Comparison of ENCODE assay signal across 10 cellular contexts in the genomic region with DNA sequence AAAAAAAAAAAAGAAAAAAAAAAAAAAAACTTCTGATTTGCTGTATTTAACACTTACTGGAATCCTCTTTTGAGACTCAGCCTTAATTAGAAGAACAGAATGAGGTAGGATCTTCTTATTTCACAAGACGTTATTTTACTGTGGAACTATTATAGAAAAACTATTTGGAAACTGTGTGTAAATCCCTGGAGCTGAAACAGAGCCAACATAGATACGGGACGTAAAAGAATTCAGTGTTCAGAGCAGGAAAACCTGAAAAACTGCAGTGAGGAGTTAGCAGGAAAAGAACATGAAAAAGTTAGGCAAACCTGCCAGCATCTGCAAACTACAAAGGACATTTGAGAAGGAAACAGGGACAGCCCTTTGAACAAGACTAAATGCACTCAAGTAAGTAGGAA. TPM values are rescaled to one million over a fixed set of nuclear protein-coding genes. Genes with fewer than 3 reads are reported as not detected.
A peak's percentile ranks its signal among the peaks of the same experiment; 100 is the strongest.
DNase-seq lines count a peak whose midpoint lies in the region; ATAC-seq and TF ChIP-seq lines count a peak whose summit lies in the region.
"Had no signal": no experiment of that assay in that cellular context is flagged by ENCODE, and none has a peak within 500 bp of the region (broad histone marks: within the 10 kb centered on the region; RNA-seq: fewer than 3 reads in every experiment).

No MANE protein-coding gene starts in this region.

- peaks cover 58% of the 10 kb centered on the region for H3K4me1 Mint-ChIP-seq in activated CD8-positive, alpha-beta T cell treated with anti-CD3 and anti-CD28 coated beads, Interleukin-2, amount 10 ng/mL, durations not matched to agents 7 days and 5 days (ENCODE audit: low read depth)

- peak overlapping the region; percentile 86 for H3K27ac Mint-ChIP-seq in activated CD8-positive, alpha-beta T cell treated with anti-CD3 and anti-CD28 coated beads, Interleukin-2, amount 10 ng/mL, durations not matched to agents 7 days and 5 days

- peak; percentile 13 for DNase-seq in DMS 273 (lab: John Stamatoyannopoulos, UW; ENCODE audit: unreplicated experiment)
- DNase-seq in DMS 273 treated with DMSO at 0.1 percent for 48 hours (lab: John Stamatoyannopoulos, UW), result no peak
- DNase-seq in activated CD8-positive, alpha-beta T cell treated with anti-CD3 and anti-CD28 coated beads, Interleukin-2, amount 10 ng/mL, durations not matched to agents 7 days and 5 days, result no peak
- DNase-seq in foreskin keratinocyte, result peak in 1 of 2 donors; percentile 28
- no peak for DNase-seq in spleen
- DNase-seq in T1000 (lab: John Stamatoyannopoulos, UW), result no peak
- DNase-seq in stimulated activated CD8-positive, alpha-beta memory T cell treated with anti-CD3 and anti-CD28 coated beads, Interleukin-4, amount 100 ng/mL, for 48 hours, result no peak
- no peak for DNase-seq in NOMO-1 (lab: John Stamatoyannopoulos, UW; ENCODE audit: unreplicated experiment in 2 of 2)
- DNase-seq: activated CD4-positive, CD25-positive, alpha-beta regulatory T cell treated with anti-CD3 and anti-CD28 coated beads, Interleukin-2, amount 50 U/mL, for 72 hours had no signal

- TF ChIP-seq CTCF in foreskin keratinocyte (conservative IDR thresholded peaks at IDR 0.05) (no peak), spleen (IDR thresholded peaks at IDR 0.05 in 8 of 11, conservative IDR thresholded peaks at IDR 0.05 in 3 of 11) (no peak)

- POLR2A ChIA-PET in activated CD8-positive, alpha-beta T cell treated with anti-CD3 and anti-CD28 coated beads, Interleukin-2, amount 10 ng/mL, durations not matched to agents 7 days and 5 days (lab: Charles Lee), result interaction anchor here (1.2 to 4.5 kb wide), 5 partner anchors 13 to 140 kb away, joined by 5 to 42 read pairs (median 23); no protein-coding TSS in a partner anchor

- no peak for TF ChIP-seq POLR2A in spleen (IDR thresholded peaks at IDR 0.05)

- peak overlapping the region; percentile 88 for H3K4me3 Mint-ChIP-seq in activated CD8-positive, alpha-beta T cell treated with anti-CD3 and anti-CD28 coated beads, Interleukin-2, amount 10 ng/mL, durations not matched to agents 7 days and 5 days

- WGBS in spleen, 5 donors, result 43 to 71% (median 64%) methylated on average over 3 of the region's 3 CpGs

- no peaks in the 10 kb centered on the region for H3K9me3 ChIP-seq in spleen
- H3K9me3 ChIP-seq: thoracic aorta had no signal

- H3K4me1 ChIP-seq in foreskin keratinocyte (peaks cover 19% of the 10 kb centered on the region), spleen (peaks cover 9 to 61% (median 31%) of the 10 kb centered on the region in 6 donors)

- no peaks in the 10 kb centered on the region for H3K27me3 Mint-ChIP-seq in activated CD8-positive, alpha-beta T cell treated with anti-CD3 and anti-CD28 coated beads, Interleukin-2, amount 10 ng/mL, durations not matched to agents 7 days and 5 days (ENCODE audit: low read depth)

- no peaks in the 10 kb centered on the region for H3K36me3 ChIP-seq in spleen
- H3K36me3 ChIP-seq: thoracic aorta had no signal

- no peaks in the 10 kb centered on the region for H3K27me3 ChIP-seq in foreskin keratinocyte
- no peaks in the 10 kb centered on the region for H3K27me3 ChIP-seq in spleen (replicated peaks in 1 of 7)

- H3K9me3 Mint-ChIP-seq in activated CD8-positive, alpha-beta T cell treated with anti-CD3 and anti-CD28 coated beads, Interleukin-2, amount 10 ng/mL, durations not matched to agents 7 days and 5 days (ENCODE audit: insufficient read depth), result no peaks in the 10 kb centered on the region

- intact Hi-C loops in spleen (cut with DNase I; ENCODE audit: low total_unique reads), result no loop called here

- H3K36me3 Mint-ChIP-seq in activated CD8-positive, alpha-beta T cell treated with anti-CD3 and anti-CD28 coated beads, Interleukin-2, amount 10 ng/mL, durations not matched to agents 7 days and 5 days (ENCODE audit: low read depth), result peaks cover 36% of the 10 kb centered on the region

- no peak for ATAC-seq in activated CD8-positive, alpha-beta T cell treated with anti-CD3 and anti-CD28 coated beads, Interleukin-2, amount 10 ng/mL, durations not matched to agents 7 days and 5 days
- no peak for ATAC-seq in foreskin keratinocyte

- CTCF ChIA-PET in activated CD8-positive, alpha-beta T cell treated with anti-CD3 and anti-CD28 coated beads, Interleukin-2, amount 10 ng/mL, durations not matched to agents 7 days and 5 days (lab: Charles Lee), result interaction anchor here (0.6 to 2.2 kb wide), 9 partner anchors 16 to 343 kb away, joined by 3 to 6 read pairs (median 3); no protein-coding TSS in a partner anchor

- H3K27ac ChIP-seq in foreskin keratinocyte, result peak overlapping the region; percentile 90
- H3K27ac ChIP-seq in spleen, result peak overlapping the region in 7 of 8 donors; percentile 87 to 100 (median 100)
- H3K27ac ChIP-seq: thoracic aorta had no signal

- H3K4me3 ChIP-seq in spleen, result no peak overlapping the region
- H3K4me3 ChIP-seq: thoracic aorta had no signal

RNA-seq across cellular contexts. Expression of gene ZNF217, which starts 3.4 kb away (rescaled TPM):
- total RNA-seq in activated CD8-positive, alpha-beta T cell treated with anti-CD3 and anti-CD28 coated beads, Interleukin-2, amount 10 ng/mL, durations not matched to agents 7 days and 5 days, result 100 to 1,000 TPM; 104 to 113 TPM
- total RNA-seq in foreskin keratinocyte (36.8 and 37.4 TPM in 2 replicates), spleen (10 to 100 TPM; 58.7 to 90.1 (median 87.5) TPM)
- polyA plus RNA-seq in foreskin keratinocyte (5.1 and 5.9 TPM in 2 replicates), spleen (10 to 100 TPM; 15.1 to 20.4 (median 15.3) TPM)
